Comparison of ENCODE assay signal across 2 cellular contexts in genomic region chr20:45983279-45983743, GRCh38.
A peak's percentile ranks its signal among the peaks of the same experiment; 100 is the strongest.
TF ChIP-seq lines count a peak whose summit lies in the region.

No MANE protein-coding gene starts in this region.

TF ChIP-seq in SK-N-SH treated with all-trans-retinoic acid at 6 μM for 48 hours, 23 proteins besides CTCF, POLR2A, EP300 and RAD21:
- TF ChIP-seq OSR1 (CRISPR knock-in tag; IDR thresholded peaks at IDR 0.05) (no peak), CSDC2 (CRISPR knock-in tag; IDR thresholded peaks at IDR 0.05) (no peak), ZNF565 (CRISPR knock-in tag; conservative IDR thresholded peaks at IDR 0.05; ENCODE audit: low read depth) (no peak), ISL1 (CRISPR knock-in tag; IDR thresholded peaks at IDR 0.05) (no peak), ZFP3 (CRISPR knock-in tag; IDR thresholded peaks at IDR 0.05) (0 out of 2 replicates have a peak, but pooled peaks have one; percentile 45)
- TF ChIP-seq, protein P1, sequence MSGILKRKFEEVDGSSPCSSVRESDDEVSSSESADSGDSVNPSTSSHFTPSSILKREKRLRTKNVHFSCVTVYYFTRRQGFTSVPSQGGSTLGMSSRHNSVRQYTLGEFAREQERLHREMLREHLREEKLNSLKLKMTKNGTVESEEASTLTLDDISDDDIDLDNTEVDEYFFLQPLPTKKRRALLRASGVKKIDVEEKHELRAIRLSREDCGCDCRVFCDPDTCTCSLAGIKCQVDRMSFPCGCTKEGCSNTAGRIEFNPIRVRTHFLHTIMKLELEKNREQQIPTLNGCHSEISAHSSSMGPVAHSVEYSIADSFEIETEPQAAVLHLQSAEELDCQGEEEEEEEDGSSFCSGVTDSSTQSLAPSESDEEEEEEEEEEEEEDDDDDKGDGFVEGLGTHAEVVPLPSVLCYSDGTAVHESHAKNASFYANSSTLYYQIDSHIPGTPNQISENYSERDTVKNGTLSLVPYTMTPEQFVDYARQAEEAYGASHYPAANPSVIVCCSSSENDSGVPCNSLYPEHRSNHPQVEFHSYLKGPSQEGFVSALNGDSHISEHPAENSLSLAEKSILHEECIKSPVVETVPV (CRISPR knock-in tag; IDR thresholded peaks at IDR 0.05) = no peak
TF ChIP-seq in SK-N-SH treated with all-trans-retinoic acid at 6 μM for 48 hours: peak in this region for 1.

TF ChIP-seq in SK-N-SH, 30 proteins besides CTCF, POLR2A, EP300 and RAD21:
- TF ChIP-seq TEAD4 (IDR thresholded peaks at IDR 0.05; ENCODE audit: borderline replicate concordance, insufficient read depth) (no peak), CHD2 (IDR thresholded peaks at IDR 0.05; ENCODE audit: low read length, partially characterized antibody) (no peak), NRF1 (IDR thresholded peaks at IDR 0.05; ENCODE audit: low read depth, low read length) (no peak), TAF1 (IDR thresholded peaks at IDR 0.05; ENCODE audit: borderline replicate concordance, low read depth, low read length) (no peak), RFX5 (IDR thresholded peaks at IDR 0.05; ENCODE audit: low read length) (no peak), TCF12 (IDR thresholded peaks at IDR 0.05) (no peak), POLR2AphosphoS5 (IDR thresholded peaks at IDR 0.05; ENCODE audit: low read depth, low read length) (no peak), RCOR1 (IDR thresholded peaks at IDR 0.05; ENCODE audit: low read length) (no peak), IRF3 (IDR thresholded peaks at IDR 0.05; ENCODE audit: low read depth, low read length) (no peak), REST (IDR thresholded peaks at IDR 0.05; ENCODE audit: low read depth, low read length) (no peak), ELF1 (IDR thresholded peaks at IDR 0.05) (no peak), SIN3A (IDR thresholded peaks at IDR 0.05; ENCODE audit: borderline replicate concordance, low read depth, low read length) (no peak), EZH2phosphoT487 (IDR thresholded peaks at IDR 0.05; ENCODE audit: borderline replicate concordance, low read depth) (no peak)
- TF ChIP-seq, protein P2, sequence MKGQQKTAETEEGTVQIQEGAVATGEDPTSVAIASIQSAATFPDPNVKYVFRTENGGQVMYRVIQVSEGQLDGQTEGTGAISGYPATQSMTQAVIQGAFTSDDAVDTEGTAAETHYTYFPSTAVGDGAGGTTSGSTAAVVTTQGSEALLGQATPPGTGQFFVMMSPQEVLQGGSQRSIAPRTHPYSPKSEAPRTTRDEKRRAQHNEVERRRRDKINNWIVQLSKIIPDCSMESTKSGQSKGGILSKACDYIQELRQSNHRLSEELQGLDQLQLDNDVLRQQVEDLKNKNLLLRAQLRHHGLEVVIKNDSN (IDR thresholded peaks at IDR 0.05; ENCODE audit: borderline replicate concordance, low read depth) = no peak
- TF ChIP-seq, protein P3, sequence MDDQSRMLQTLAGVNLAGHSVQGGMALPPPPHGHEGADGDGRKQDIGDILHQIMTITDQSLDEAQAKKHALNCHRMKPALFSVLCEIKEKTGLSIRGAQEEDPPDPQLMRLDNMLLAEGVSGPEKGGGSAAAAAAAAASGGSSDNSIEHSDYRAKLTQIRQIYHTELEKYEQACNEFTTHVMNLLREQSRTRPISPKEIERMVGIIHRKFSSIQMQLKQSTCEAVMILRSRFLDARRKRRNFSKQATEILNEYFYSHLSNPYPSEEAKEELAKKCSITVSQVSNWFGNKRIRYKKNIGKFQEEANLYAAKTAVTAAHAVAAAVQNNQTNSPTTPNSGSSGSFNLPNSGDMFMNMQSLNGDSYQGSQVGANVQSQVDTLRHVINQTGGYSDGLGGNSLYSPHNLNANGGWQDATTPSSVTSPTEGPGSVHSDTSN (IDR thresholded peaks at IDR 0.05) = no peak
TF ChIP-seq in SK-N-SH: peak in this region for 0.
